ENCODE assay signal across 7 cellular contexts in the genomic region with DNA sequence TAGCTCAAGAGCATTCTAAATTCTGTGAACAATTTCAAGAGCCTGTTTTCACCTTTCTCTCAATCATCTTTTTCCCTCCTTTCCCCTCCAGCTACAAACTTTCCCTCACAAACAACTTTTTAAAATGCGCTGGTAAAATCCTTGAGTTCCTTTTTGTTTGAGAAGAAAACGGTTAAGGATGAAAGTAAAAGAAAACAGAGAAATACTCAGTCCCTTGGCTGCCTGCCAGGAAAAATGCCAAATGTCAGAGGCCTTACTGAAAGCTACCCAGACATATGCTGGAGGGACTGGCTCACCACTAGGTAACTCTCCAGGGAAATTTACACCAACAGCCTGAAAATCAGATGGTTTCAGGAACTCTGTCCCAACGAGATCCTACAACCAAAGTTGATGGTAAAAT. TPM values are rescaled to one million over a fixed set of nuclear protein-coding genes. Genes with fewer than 3 reads are reported as not detected.
DNase-seq lines count a peak whose midpoint lies in the region; ATAC-seq and TF ChIP-seq lines count a peak whose summit lies in the region.

No MANE protein-coding gene starts in this region.

- TF ChIP-seq POLR2A in IMR-90 (IDR thresholded peaks at IDR 0.05; ENCODE audit: low read depth, low read length) = no peak

- TF ChIP-seq RAD21 in IMR-90 (IDR thresholded peaks at IDR 0.05; ENCODE audit: low read length) = no peak

- no peaks in the 10 kb centered on the region; the same call in 1 of the 2 replicates for H3K9me1 ChIP-seq in IMR-90 (ENCODE audit: insufficient read depth, low read length)

- BruUV-seq in IMR-90 (replicated peaks; lab: Mats Ljungman, UMichigan) = no TSS peak

- no peak overlapping the region for H3K4me3 ChIP-seq in IMR-90 (ENCODE audit: insufficient read depth, low read depth, low read length)

- H3K9me3 ChIP-seq in IMR-90 (ENCODE audit: control insufficient read depth, insufficient read depth, low read length) = no peaks in the 10 kb centered on the region

- no peak overlapping the region for H2BK20ac ChIP-seq in IMR-90 (ENCODE audit: low read depth, low read length)

- H3K79me1 ChIP-seq in IMR-90 (ENCODE audit: low read depth in 1 of 2, low read length in 2 of 2) = no peaks in the 10 kb centered on the region

- H4K8ac ChIP-seq in IMR-90 (ENCODE audit: low read depth in 2 of 2, low read length in 2 of 2) = no peak overlapping the region

- no peak overlapping the region for H2AK9ac ChIP-seq in IMR-90 (replicated peaks; ENCODE audit: low read depth, low read length, poor library complexity)

- H3K27ac ChIP-seq in IMR-90 (ENCODE audit: insufficient read depth, low read length) = no peak overlapping the region

- no peak overlapping the region for H3K9ac ChIP-seq in IMR-90 (ENCODE audit: low read depth, low read length)

- H3K4me3 Mint-ChIP-seq in mesothelial cell of epicardium = no peak overlapping the region

- in situ Hi-C loops in IMR-90 (cut with MboI; ENCODE audit: low sequenced_read_pairs) = no loop called here

- H2AFZ ChIP-seq in IMR-90 (replicated peaks; ENCODE audit: low read length, poor library complexity) = no peak overlapping the region

- dilution Hi-C loops in IMR-90 (cut with HindIII; ENCODE audit: low sequenced_read_pairs, unreplicated experiment) = no loop called here

- no peak overlapping the region for H3K4me2 ChIP-seq in IMR-90 (ENCODE audit: low read depth, low read length)

- H3K23ac ChIP-seq in IMR-90 (ENCODE audit: low read depth, low read length) = no peak overlapping the region

- no peaks in the 10 kb centered on the region for H4K20me1 ChIP-seq in IMR-90 (ENCODE audit: insufficient read depth, low read length)

- peak; percentile 69 for ATAC-seq in GM18909 (IDR thresholded peaks at IDR 0.05; ENCODE audit: poor library complexity, unreplicated experiment)
- ATAC-seq in IMR-90 (ENCODE audit: low read depth) = 0 out of 2 replicates have a peak, but pooled peaks have one; percentile 24
- ATAC-seq in GM19467 (IDR thresholded peaks at IDR 0.05; ENCODE audit: unreplicated experiment) = no peak

- no peak overlapping the region for H4K91ac ChIP-seq in IMR-90 (ENCODE audit: insufficient read depth, low read depth, low read length)

- no peak overlapping the region for H4K5ac ChIP-seq in IMR-90 (ENCODE audit: low read depth, low read length)

- peak; percentile 61 for DNase-seq in IMR-90
- peak; percentile 58 for DNase-seq in activated naive CD8-positive, alpha-beta T cell treated with anti-CD3 and anti-CD28 coated beads, Interleukin-2, amount 50 U/mL, for 16 hours (ENCODE audit: low read depth, low spot score)
- DNase-seq in mesothelial cell of epicardium (ENCODE audit: low spot score in 2 of 2, unreplicated experiment in 2 of 2) = peak; percentile 41 to 66
- DNase-seq in GM20000 (ENCODE audit: low spot score) = no peak
- no peak for DNase-seq in superior temporal gyrus (ENCODE audit: extremely low spot score)

- H2BK15ac ChIP-seq in IMR-90 (ENCODE audit: low read depth, low read length) = no peak overlapping the region

- H3K36me3 ChIP-seq in IMR-90 (ENCODE audit: control insufficient read depth, insufficient read depth, low read length) = no peaks in the 10 kb centered on the region

- 100% methylated on average over 1 of the region's 3 CpGs; no CpG with 5 or more reads in 1 of the 2 experiments for WGBS in IMR-90 (ENCODE audit: extremely low coverage in 2 of 2, insufficient read length in 1 of 2), 2 experiments

- H3K27me3 Mint-ChIP-seq in mesothelial cell of epicardium (ENCODE audit: low read depth) = no peaks in the 10 kb centered on the region

- no peak for TF ChIP-seq CTCF in IMR-90 (conservative IDR thresholded peaks at IDR 0.05; ENCODE audit: low read depth, low read length)
- TF ChIP-seq CTCF in mesothelial cell of epicardium (IDR thresholded peaks at IDR 0.05; ENCODE audit: unreplicated experiment) = no peak
- no peak for TF ChIP-seq CTCF in GM20000 (IDR thresholded peaks at IDR 0.05; ENCODE audit: extremely low read depth, missing control alignments)

- no peak overlapping the region for H3K56ac ChIP-seq in IMR-90 (ENCODE audit: extremely low read depth, insufficient read depth, low read length)

- H3K27ac Mint-ChIP-seq in mesothelial cell of epicardium = peak overlapping the region; percentile 91

- H3K4ac ChIP-seq in IMR-90 (ENCODE audit: low read depth, low read length) = no peak overlapping the region

- H2BK120ac ChIP-seq in IMR-90 (ENCODE audit: low read depth, low read length) = no peak overlapping the region

- peaks cover 1% of the 10 kb centered on the region; the same call in 1 of the 2 replicates for H3K27me3 ChIP-seq in IMR-90 (ENCODE audit: control insufficient read depth, insufficient read depth, low read length)

- H3K18ac ChIP-seq in IMR-90 (ENCODE audit: low read depth, low read length) = no peak overlapping the region

- no peaks in the 10 kb centered on the region for H3K4me1 ChIP-seq in IMR-90 (ENCODE audit: control insufficient read depth, insufficient read depth, low read length)

- H2BK5ac ChIP-seq in IMR-90 (ENCODE audit: low read depth, low read length, poor library complexity, severe bottlenecking) = no peak overlapping the region

- intact Hi-C loops in IMR-90 (cut with micrococcal nuclease) = no loop called here

- peaks cover 44% of the 10 kb centered on the region for H3K4me1 Mint-ChIP-seq in mesothelial cell of epicardium

- POLR2A ChIA-PET in IMR-90 (lab: Charles Lee; ENCODE audit: unreplicated experiment) = no interaction called here

- no peaks in the 10 kb centered on the region for H3K36me3 Mint-ChIP-seq in mesothelial cell of epicardium

- no peak overlapping the region for H3K14ac ChIP-seq in IMR-90 (replicated peaks; ENCODE audit: low read depth, low read length)

- H3K9me3 Mint-ChIP-seq in mesothelial cell of epicardium = no peaks in the 10 kb centered on the region

- no peak overlapping the region for H2AK5ac ChIP-seq in IMR-90 (ENCODE audit: low read depth, low read length)

- CTCF ChIA-PET in IMR-90 (lab: Yijun Ruan, JAX) = interaction anchor here (0.7 to 0.8 kb wide), 2 partner anchors 14 to 59 kb away, joined by 3 to 4 read pairs; no protein-coding TSS in a partner anchor

TF ChIP-seq in IMR-90, 13 proteins besides CTCF, POLR2A, EP300 and RAD21:
- TF ChIP-seq MXI1 (IDR thresholded peaks at IDR 0.05; ENCODE audit: borderline replicate concordance, low read depth, low read length) (no peak), BHLHE40 (IDR thresholded peaks at IDR 0.05; ENCODE audit: low read depth, low read length) (no peak), MAFK (IDR thresholded peaks at IDR 0.05; ENCODE audit: low read depth, low read length) (no peak), MAZ (IDR thresholded peaks at IDR 0.05; ENCODE audit: borderline replicate concordance, low read depth, low read length) (no peak), RCOR1 (IDR thresholded peaks at IDR 0.05; ENCODE audit: insufficient replicate concordance, low read length) (no peak), RFX5 (IDR thresholded peaks at IDR 0.05; ENCODE audit: low read depth, low read length) (no peak), NFE2L2 (IDR thresholded peaks at IDR 0.05; ENCODE audit: low read depth, low read length) (no peak), USF2 (IDR thresholded peaks at IDR 0.05; ENCODE audit: low read depth, low read length) (no peak), CEBPB (IDR thresholded peaks at IDR 0.05; ENCODE audit: low read depth, low read length) (no peak), SMC3 (IDR thresholded peaks at IDR 0.05; ENCODE audit: low read depth, low read length) (no peak), FOS (IDR thresholded peaks at IDR 0.05; ENCODE audit: low read depth, low read length) (no peak), CHD1 (IDR thresholded peaks at IDR 0.05; ENCODE audit: low read depth, low read length) (no peak)
- TF ChIP-seq, protein P1, sequence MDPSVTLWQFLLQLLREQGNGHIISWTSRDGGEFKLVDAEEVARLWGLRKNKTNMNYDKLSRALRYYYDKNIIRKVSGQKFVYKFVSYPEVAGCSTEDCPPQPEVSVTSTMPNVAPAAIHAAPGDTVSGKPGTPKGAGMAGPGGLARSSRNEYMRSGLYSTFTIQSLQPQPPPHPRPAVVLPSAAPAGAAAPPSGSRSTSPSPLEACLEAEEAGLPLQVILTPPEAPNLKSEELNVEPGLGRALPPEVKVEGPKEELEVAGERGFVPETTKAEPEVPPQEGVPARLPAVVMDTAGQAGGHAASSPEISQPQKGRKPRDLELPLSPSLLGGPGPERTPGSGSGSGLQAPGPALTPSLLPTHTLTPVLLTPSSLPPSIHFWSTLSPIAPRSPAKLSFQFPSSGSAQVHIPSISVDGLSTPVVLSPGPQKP (IDR thresholded peaks at IDR 0.05; ENCODE audit: borderline replicate concordance, low read depth, low read length) = no peak

RNA-seq across cellular contexts. Expression of gene SERBP1, which starts 11.0 kb away (rescaled TPM):
- total RNA-seq in IMR-90 (2012; rRNA removed) (94.1 and 240 TPM in 2 replicates), mesothelial cell of epicardium (248 to 259 TPM (median 255 TPM) in 3 replicates)
- polyA plus RNA-seq in IMR-90 (2012; rRNA removed) = 153 TPM in 2 replicates
- polyA plus RNA-seq in IMR-90 (2012; cell fraction: cytosol; rRNA removed) = 65.9 and 68.8 TPM in 2 replicates
- polyA plus RNA-seq in IMR-90 (2012; cell fraction: nucleus; rRNA removed; ENCODE audit: low replicate concordance) = 22.2 and 52.1 TPM in 2 replicates

Comparison
In these comparisons a context has a peak if more than half of its experiments do, and no peak if none do; other contexts are left out.
1. DNase-seq: peak in IMR-90 (single experiment), activated naive CD8-positive, alpha-beta T cell treated with anti-CD3 and anti-CD28 coated beads, Interleukin-2, amount 50 U/mL, for 16 hours (single experiment) and mesothelial cell of epicardium (2 of 2); none in GM20000 (single experiment) and superior temporal gyrus (single experiment).